Comparison of ENCODE assay signal across 1 cellular context in the genomic region with DNA sequence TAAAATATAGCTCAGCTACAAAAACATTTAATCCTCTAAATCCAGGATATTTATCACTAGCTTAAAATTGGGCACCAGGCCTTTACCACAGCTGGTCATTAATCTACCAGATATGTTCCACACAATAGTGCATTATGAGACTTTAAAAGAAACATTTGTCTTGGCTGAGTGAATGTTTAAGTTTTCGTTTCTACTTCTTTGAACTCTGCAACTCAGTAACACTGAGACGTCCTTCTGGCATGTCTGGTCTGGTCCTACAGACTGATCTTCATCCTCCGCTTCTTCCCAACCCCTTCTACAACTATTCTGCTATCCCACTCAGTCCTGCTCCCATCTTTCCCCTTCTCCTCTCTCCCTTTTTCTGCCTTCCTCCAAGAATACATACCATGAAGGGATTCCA.
TF ChIP-seq lines count a peak whose summit lies in the region.

No MANE protein-coding gene starts in this region.

TF ChIP-seq in H1, 55 proteins besides CTCF, POLR2A, EP300 and RAD21 (continued from another document):
- TF ChIP-seq, protein P1, sequence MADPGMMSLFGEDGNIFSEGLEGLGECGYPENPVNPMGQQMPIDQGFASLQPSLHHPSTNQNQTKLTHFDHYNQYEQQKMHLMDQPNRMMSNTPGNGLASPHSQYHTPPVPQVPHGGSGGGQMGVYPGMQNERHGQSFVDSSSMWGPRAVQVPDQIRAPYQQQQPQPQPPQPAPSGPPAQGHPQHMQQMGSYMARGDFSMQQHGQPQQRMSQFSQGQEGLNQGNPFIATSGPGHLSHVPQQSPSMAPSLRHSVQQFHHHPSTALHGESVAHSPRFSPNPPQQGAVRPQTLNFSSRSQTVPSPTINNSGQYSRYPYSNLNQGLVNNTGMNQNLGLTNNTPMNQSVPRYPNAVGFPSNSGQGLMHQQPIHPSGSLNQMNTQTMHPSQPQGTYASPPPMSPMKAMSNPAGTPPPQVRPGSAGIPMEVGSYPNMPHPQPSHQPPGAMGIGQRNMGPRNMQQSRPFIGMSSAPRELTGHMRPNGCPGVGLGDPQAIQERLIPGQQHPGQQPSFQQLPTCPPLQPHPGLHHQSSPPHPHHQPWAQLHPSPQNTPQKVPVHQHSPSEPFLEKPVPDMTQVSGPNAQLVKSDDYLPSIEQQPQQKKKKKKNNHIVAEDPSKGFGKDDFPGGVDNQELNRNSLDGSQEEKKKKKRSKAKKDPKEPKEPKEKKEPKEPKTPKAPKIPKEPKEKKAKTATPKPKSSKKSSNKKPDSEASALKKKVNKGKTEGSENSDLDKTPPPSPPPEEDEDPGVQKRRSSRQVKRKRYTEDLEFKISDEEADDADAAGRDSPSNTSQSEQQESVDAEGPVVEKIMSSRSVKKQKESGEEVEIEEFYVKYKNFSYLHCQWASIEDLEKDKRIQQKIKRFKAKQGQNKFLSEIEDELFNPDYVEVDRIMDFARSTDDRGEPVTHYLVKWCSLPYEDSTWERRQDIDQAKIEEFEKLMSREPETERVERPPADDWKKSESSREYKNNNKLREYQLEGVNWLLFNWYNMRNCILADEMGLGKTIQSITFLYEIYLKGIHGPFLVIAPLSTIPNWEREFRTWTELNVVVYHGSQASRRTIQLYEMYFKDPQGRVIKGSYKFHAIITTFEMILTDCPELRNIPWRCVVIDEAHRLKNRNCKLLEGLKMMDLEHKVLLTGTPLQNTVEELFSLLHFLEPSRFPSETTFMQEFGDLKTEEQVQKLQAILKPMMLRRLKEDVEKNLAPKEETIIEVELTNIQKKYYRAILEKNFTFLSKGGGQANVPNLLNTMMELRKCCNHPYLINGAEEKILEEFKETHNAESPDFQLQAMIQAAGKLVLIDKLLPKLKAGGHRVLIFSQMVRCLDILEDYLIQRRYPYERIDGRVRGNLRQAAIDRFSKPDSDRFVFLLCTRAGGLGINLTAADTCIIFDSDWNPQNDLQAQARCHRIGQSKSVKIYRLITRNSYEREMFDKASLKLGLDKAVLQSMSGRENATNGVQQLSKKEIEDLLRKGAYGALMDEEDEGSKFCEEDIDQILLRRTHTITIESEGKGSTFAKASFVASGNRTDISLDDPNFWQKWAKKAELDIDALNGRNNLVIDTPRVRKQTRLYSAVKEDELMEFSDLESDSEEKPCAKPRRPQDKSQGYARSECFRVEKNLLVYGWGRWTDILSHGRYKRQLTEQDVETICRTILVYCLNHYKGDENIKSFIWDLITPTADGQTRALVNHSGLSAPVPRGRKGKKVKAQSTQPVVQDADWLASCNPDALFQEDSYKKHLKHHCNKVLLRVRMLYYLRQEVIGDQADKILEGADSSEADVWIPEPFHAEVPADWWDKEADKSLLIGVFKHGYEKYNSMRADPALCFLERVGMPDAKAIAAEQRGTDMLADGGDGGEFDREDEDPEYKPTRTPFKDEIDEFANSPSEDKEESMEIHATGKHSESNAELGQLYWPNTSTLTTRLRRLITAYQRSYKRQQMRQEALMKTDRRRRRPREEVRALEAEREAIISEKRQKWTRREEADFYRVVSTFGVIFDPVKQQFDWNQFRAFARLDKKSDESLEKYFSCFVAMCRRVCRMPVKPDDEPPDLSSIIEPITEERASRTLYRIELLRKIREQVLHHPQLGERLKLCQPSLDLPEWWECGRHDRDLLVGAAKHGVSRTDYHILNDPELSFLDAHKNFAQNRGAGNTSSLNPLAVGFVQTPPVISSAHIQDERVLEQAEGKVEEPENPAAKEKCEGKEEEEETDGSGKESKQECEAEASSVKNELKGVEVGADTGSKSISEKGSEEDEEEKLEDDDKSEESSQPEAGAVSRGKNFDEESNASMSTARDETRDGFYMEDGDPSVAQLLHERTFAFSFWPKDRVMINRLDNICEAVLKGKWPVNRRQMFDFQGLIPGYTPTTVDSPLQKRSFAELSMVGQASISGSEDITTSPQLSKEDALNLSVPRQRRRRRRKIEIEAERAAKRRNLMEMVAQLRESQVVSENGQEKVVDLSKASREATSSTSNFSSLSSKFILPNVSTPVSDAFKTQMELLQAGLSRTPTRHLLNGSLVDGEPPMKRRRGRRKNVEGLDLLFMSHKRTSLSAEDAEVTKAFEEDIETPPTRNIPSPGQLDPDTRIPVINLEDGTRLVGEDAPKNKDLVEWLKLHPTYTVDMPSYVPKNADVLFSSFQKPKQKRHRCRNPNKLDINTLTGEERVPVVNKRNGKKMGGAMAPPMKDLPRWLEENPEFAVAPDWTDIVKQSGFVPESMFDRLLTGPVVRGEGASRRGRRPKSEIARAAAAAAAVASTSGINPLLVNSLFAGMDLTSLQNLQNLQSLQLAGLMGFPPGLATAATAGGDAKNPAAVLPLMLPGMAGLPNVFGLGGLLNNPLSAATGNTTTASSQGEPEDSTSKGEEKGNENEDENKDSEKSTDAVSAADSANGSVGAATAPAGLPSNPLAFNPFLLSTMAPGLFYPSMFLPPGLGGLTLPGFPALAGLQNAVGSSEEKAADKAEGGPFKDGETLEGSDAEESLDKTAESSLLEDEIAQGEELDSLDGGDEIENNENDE (IDR thresholded peaks at IDR 0.05; ENCODE audit: insufficient replicate concordance, low read length) = no peak
- TF ChIP-seq KDM4A (IDR thresholded peaks at IDR 0.05; ENCODE audit: low read depth, low read length, severe bottlenecking) (no peak), SAP30 (IDR thresholded peaks at IDR 0.05; ENCODE audit: insufficient read depth, insufficient replicate concordance, low read length) (no peak), SRF (IDR thresholded peaks at IDR 0.05; ENCODE audit: low read depth, low read length) (no peak), CEBPB (IDR thresholded peaks at IDR 0.05; ENCODE audit: low read depth, low read length) (no peak), SP4 (IDR thresholded peaks at IDR 0.05; ENCODE audit: low read length) (no peak), EGR1 (IDR thresholded peaks at IDR 0.05; ENCODE audit: borderline replicate concordance, low read depth, low read length) (no peak), TBP (IDR thresholded peaks at IDR 0.05; ENCODE audit: low read depth, low read length) (no peak), SIN3A (conservative IDR thresholded peaks at IDR 0.05 in 1 of 2, IDR thresholded peaks at IDR 0.05 in 1 of 2; ENCODE audit: low read depth in 1 of 2, low read length in 2 of 2) (no peak), SP1 (IDR thresholded peaks at IDR 0.05; ENCODE audit: low read depth, low read length) (no peak), NANOG (IDR thresholded peaks at IDR 0.05; ENCODE audit: insufficient read depth, low read depth, low read length, poor library complexity, severe bottlenecking) (no peak), JUN (IDR thresholded peaks at IDR 0.05; ENCODE audit: low read depth, low read length) (no peak), GTF2F1 (IDR thresholded peaks at IDR 0.05; ENCODE audit: borderline replicate concordance, low read depth, low read length) (no peak)
- TF ChIP-seq, protein P2, sequence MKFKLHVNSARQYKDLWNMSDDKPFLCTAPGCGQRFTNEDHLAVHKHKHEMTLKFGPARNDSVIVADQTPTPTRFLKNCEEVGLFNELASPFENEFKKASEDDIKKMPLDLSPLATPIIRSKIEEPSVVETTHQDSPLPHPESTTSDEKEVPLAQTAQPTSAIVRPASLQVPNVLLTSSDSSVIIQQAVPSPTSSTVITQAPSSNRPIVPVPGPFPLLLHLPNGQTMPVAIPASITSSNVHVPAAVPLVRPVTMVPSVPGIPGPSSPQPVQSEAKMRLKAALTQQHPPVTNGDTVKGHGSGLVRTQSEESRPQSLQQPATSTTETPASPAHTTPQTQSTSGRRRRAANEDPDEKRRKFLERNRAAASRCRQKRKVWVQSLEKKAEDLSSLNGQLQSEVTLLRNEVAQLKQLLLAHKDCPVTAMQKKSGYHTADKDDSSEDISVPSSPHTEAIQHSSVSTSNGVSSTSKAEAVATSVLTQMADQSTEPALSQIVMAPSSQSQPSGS (IDR thresholded peaks at IDR 0.05; ENCODE audit: low read length) = no peak
